8 cellular contexts compared by ENCODE assay signal in genomic region chr15:90845201-90845949, GRCh38. TPM values are rescaled to one million over a fixed set of nuclear protein-coding genes. Genes with fewer than 3 reads are reported as not detected.
DNase-seq lines count a peak whose midpoint lies in the region; ATAC-seq and TF ChIP-seq lines count a peak whose summit lies in the region.

No MANE protein-coding gene starts in this region.

- DNase-seq in Right ventricle myocardium superior (no peak), right atrium auricular region (ENCODE audit: low spot score) (no peak), MV-4-11 (lab: John Stamatoyannopoulos, UW) (peak; percentile 85), myocyte (ENCODE audit: low read depth) (peak; percentile 89), cerebellar nuclear complex (lab: John Stamatoyannopoulos, UW) (no peak)
- no peak for DNase-seq in activated naive CD8-positive, alpha-beta T cell treated with anti-CD3 and anti-CD28 coated beads, Interleukin-2, amount 10 ng/mL, durations not matched to agents 7 days and 5 days

- no peaks in the 10 kb centered on the region for H3K27me3 Mint-ChIP-seq in activated naive CD8-positive, alpha-beta T cell treated with anti-CD3 and anti-CD28 coated beads, Interleukin-2, amount 10 ng/mL, durations not matched to agents 7 days and 5 days

- intact Hi-C loops in Right ventricle myocardium superior (cut with DNase I) = no loop called here

- H3K9me3 ChIP-seq in right atrium auricular region = no peaks in the 10 kb centered on the region

- H3K27ac Mint-ChIP-seq in activated naive CD8-positive, alpha-beta T cell treated with anti-CD3 and anti-CD28 coated beads, Interleukin-2, amount 10 ng/mL, durations not matched to agents 7 days and 5 days = peak overlapping the region; percentile 36

- no peak overlapping the region for H3K4me3 Mint-ChIP-seq in activated naive CD8-positive, alpha-beta T cell treated with anti-CD3 and anti-CD28 coated beads, Interleukin-2, amount 10 ng/mL, durations not matched to agents 7 days and 5 days

- H3K4me1 Mint-ChIP-seq in activated naive CD8-positive, alpha-beta T cell treated with anti-CD3 and anti-CD28 coated beads, Interleukin-2, amount 10 ng/mL, durations not matched to agents 7 days and 5 days = peaks cover 21% of the 10 kb centered on the region

- H3K27me3 ChIP-seq in right atrium auricular region = no peaks in the 10 kb centered on the region

- POLR2A ChIA-PET in activated naive CD8-positive, alpha-beta T cell treated with anti-CD3 and anti-CD28 coated beads, Interleukin-2, amount 10 ng/mL, durations not matched to agents 7 days and 5 days (lab: Charles Lee) = interaction anchor here (0.6 to 0.8 kb wide), 4 partner anchors 7 to 14 kb away, joined by 4 to 6 read pairs (median 5); no protein-coding TSS in a partner anchor

- no peak overlapping the region for H3K27ac ChIP-seq in right atrium auricular region

- H3K4me3 ChIP-seq in right atrium auricular region = no peak overlapping the region

- no peaks in the 10 kb centered on the region for H3K36me3 ChIP-seq in right atrium auricular region

- H3K9me3 Mint-ChIP-seq in activated naive CD8-positive, alpha-beta T cell treated with anti-CD3 and anti-CD28 coated beads, Interleukin-2, amount 10 ng/mL, durations not matched to agents 7 days and 5 days = no peaks in the 10 kb centered on the region

- H3K4me1 ChIP-seq in right atrium auricular region = no peaks in the 10 kb centered on the region

- no peak for TF ChIP-seq CTCF in right atrium auricular region (IDR thresholded peaks at IDR 0.05)

- peaks cover 3% of the 10 kb centered on the region for H3K36me3 Mint-ChIP-seq in activated naive CD8-positive, alpha-beta T cell treated with anti-CD3 and anti-CD28 coated beads, Interleukin-2, amount 10 ng/mL, durations not matched to agents 7 days and 5 days

- ATAC-seq in Right ventricle myocardium superior (ENCODE audit: poor library complexity) (peak; percentile 60), HG02571 (IDR thresholded peaks at IDR 0.05; ENCODE audit: unreplicated experiment) (peak; percentile 86), HG02970 (IDR thresholded peaks at IDR 0.05; ENCODE audit: low FRiP score, unreplicated experiment) (no peak)
- ATAC-seq in activated naive CD8-positive, alpha-beta T cell treated with anti-CD3 and anti-CD28 coated beads, Interleukin-2, amount 10 ng/mL, durations not matched to agents 7 days and 5 days (ENCODE audit: low read depth) = peak; percentile 59

RNA-seq across cellular contexts. Expression of gene FURIN, which starts 23.0 kb away (rescaled TPM):
- total RNA-seq in Right ventricle myocardium superior = 45.0 TPM
- 10 to 100 TPM; 57.1 to 82.8 TPM for total RNA-seq in right atrium auricular region
- 10 to 100 TPM; 62.2 to 63.5 TPM for total RNA-seq in activated naive CD8-positive, alpha-beta T cell treated with anti-CD3 and anti-CD28 coated beads, Interleukin-2, amount 10 ng/mL, durations not matched to agents 7 days and 5 days
- 38.5 and 42.1 TPM in 2 replicates for total RNA-seq in myocyte
- polyA plus RNA-seq in myocyte (2012) = 51.1 TPM

RNA-seq across cellular contexts. Expression of gene FES, which starts 38.9 kb away (rescaled TPM):
- total RNA-seq in Right ventricle myocardium superior (17.1 TPM), right atrium auricular region (10 to 100 TPM in 1 of 2 donors, 1 to 10 TPM in 1; 9.3 to 14.9 TPM), myocyte (0.26 and 0.43 TPM in 2 replicates)
- 1 to 10 TPM; 6.2 to 7.5 TPM for total RNA-seq in activated naive CD8-positive, alpha-beta T cell treated with anti-CD3 and anti-CD28 coated beads, Interleukin-2, amount 10 ng/mL, durations not matched to agents 7 days and 5 days
- 0.23 TPM for polyA plus RNA-seq in myocyte (2012)

RNA-seq across cellular contexts. Expression of gene MAN2A2, which starts 57.7 kb away (rescaled TPM):
- total RNA-seq in Right ventricle myocardium superior = 130 TPM
- 10 to 100 TPM; 41.7 to 42.3 TPM for total RNA-seq in right atrium auricular region
- total RNA-seq in activated naive CD8-positive, alpha-beta T cell treated with anti-CD3 and anti-CD28 coated beads, Interleukin-2, amount 10 ng/mL, durations not matched to agents 7 days and 5 days = 100 to 1,000 TPM; 108 to 111 TPM
- 16.8 and 25.9 TPM in 2 replicates for total RNA-seq in myocyte
- polyA plus RNA-seq in myocyte (2012) = 47.3 TPM

Comparison
In these comparisons a context has a peak if more than half of its experiments do, and no peak if none do; other contexts are left out.
1. DNase-seq: peak in MV-4-11 (single experiment) and myocyte (single experiment); none in Right ventricle myocardium superior (single experiment), right atrium auricular region (single experiment), activated naive CD8-positive, alpha-beta T cell treated with anti-CD3 and anti-CD28 coated beads, Interleukin-2, amount 10 ng/mL, durations not matched to agents 7 days and 5 days (single experiment) and cerebellar nuclear complex (0 of 2).